8 cellular contexts compared by ENCODE assay signal in genomic region chr20:62808211-62808865, GRCh38. TPM values are rescaled to one million over a fixed set of nuclear protein-coding genes. Genes with fewer than 3 reads are reported as not detected.
DNase-seq lines count a peak whose midpoint lies in the region; ATAC-seq and TF ChIP-seq lines count a peak whose summit lies in the region.

No MANE protein-coding gene starts in this region.

- H3K9ac ChIP-seq in neural progenitor cell: no peak overlapping the region

- H3K9me3 ChIP-seq in esophagus squamous epithelium: no peaks in the 10 kb centered on the region
- no peaks in the 10 kb centered on the region for H3K9me3 ChIP-seq in neural progenitor cell (ENCODE audit: low read depth)
- H3K9me3 ChIP-seq in thyroid gland: no peaks in the 10 kb centered on the region

- H3K4me3 Mint-ChIP-seq in activated T-cell treated with anti-CD3 and anti-CD28 coated beads, Interleukin-2, amount 50 U/mL, for 24 hours: peak overlapping the region; percentile 54
- H3K4me3 Mint-ChIP-seq in neural progenitor cell: peak overlapping the region; percentile 24

- peaks cover 23% of the 10 kb centered on the region for H3F3A ChIP-seq in neural progenitor cell (ENCODE audit: low read depth)

- no peak overlapping the region for H2AFZ ChIP-seq in neural progenitor cell (replicated peaks)

- TF ChIP-seq CTCF in esophagus squamous epithelium (IDR thresholded peaks at IDR 0.05) (peak; percentile 79 to 93 (median 86)), neural progenitor cell (IDR thresholded peaks at IDR 0.05) (peak; percentile 93), thyroid gland (IDR thresholded peaks at IDR 0.05) (peak; percentile 69 to 95 (median 78))

- H3K27ac Mint-ChIP-seq in activated T-cell treated with anti-CD3 and anti-CD28 coated beads, Interleukin-2, amount 50 U/mL, for 24 hours: peak overlapping the region; percentile 82
- no peak overlapping the region for H3K27ac Mint-ChIP-seq in neural progenitor cell

- peaks cover 41 to 71% (median 42%) of the 10 kb centered on the region in 3 donors for H3K36me3 ChIP-seq in esophagus squamous epithelium
- H3K36me3 ChIP-seq in neural progenitor cell: no peaks in the 10 kb centered on the region
- H3K36me3 ChIP-seq in thyroid gland: peaks cover 46 to 49% of the 10 kb centered on the region in 2 donors

- no peak overlapping the region for H3K4me2 ChIP-seq in neural progenitor cell

- peak; percentile 37 for ATAC-seq in GM21529 (IDR thresholded peaks at IDR 0.05; ENCODE audit: unreplicated experiment)
- no peak for ATAC-seq in GM21390 (IDR thresholded peaks at IDR 0.05; ENCODE audit: unreplicated experiment)

- peaks cover 37% of the 10 kb centered on the region for H4K20me1 ChIP-seq in neural progenitor cell (ENCODE audit: low read depth)

- H3K27me3 Mint-ChIP-seq in activated T-cell treated with anti-CD3 and anti-CD28 coated beads, Interleukin-2, amount 50 U/mL, for 24 hours: no peaks in the 10 kb centered on the region
- H3K27me3 Mint-ChIP-seq in neural progenitor cell (ENCODE audit: insufficient read depth, low read depth): peaks cover 11% of the 10 kb centered on the region

- H3K9me3 Mint-ChIP-seq in activated T-cell treated with anti-CD3 and anti-CD28 coated beads, Interleukin-2, amount 50 U/mL, for 24 hours: no peaks in the 10 kb centered on the region
- no peaks in the 10 kb centered on the region for H3K9me3 Mint-ChIP-seq in neural progenitor cell

- peaks cover 30% of the 10 kb centered on the region for H3K4me1 Mint-ChIP-seq in activated T-cell treated with anti-CD3 and anti-CD28 coated beads, Interleukin-2, amount 50 U/mL, for 24 hours (ENCODE audit: low read depth)
- H3K4me1 Mint-ChIP-seq in neural progenitor cell: peaks cover 18% of the 10 kb centered on the region

- TF ChIP-seq POLR2A in esophagus squamous epithelium (IDR thresholded peaks at IDR 0.05): no peak
- no peak for TF ChIP-seq POLR2A in thyroid gland (IDR thresholded peaks at IDR 0.05)

- no peaks in the 10 kb centered on the region for H3K27me3 ChIP-seq in esophagus squamous epithelium
- peaks cover 17% of the 10 kb centered on the region for H3K27me3 ChIP-seq in neural progenitor cell
- H3K27me3 ChIP-seq in thyroid gland: no peaks in the 10 kb centered on the region

- no peak overlapping the region for H3K4me3 ChIP-seq in esophagus squamous epithelium
- no peak overlapping the region for H3K4me3 ChIP-seq in neural progenitor cell
- no peak overlapping the region for H3K4me3 ChIP-seq in thyroid gland (replicated peaks in 1 of 3)

- 38 to 63% methylated on average over 8 to 17 of the region's 21 CpGs for WGBS in esophagus squamous epithelium, 2 donors
- 48 to 59% methylated on average over 13 to 17 of the region's 21 CpGs for WGBS in thyroid gland, 2 donors

- intact Hi-C loops in esophagus squamous epithelium (cut with DNase I) (no loop called here), thyroid gland (cut with DNase I) (loop anchor here (5.0 kb wide), 1 partner anchor 141 kb away; no protein-coding TSS in a partner anchor)

- H3K4me1 ChIP-seq in esophagus squamous epithelium (peaks cover 29 to 40% (median 31%) of the 10 kb centered on the region in 3 donors), neural progenitor cell (peaks cover 13% of the 10 kb centered on the region), thyroid gland (peaks cover 8 to 23% of the 10 kb centered on the region in 2 donors)

- H3K36me3 Mint-ChIP-seq in activated T-cell treated with anti-CD3 and anti-CD28 coated beads, Interleukin-2, amount 50 U/mL, for 24 hours (ENCODE audit: low read depth): peaks cover 72% of the 10 kb centered on the region
- H3K36me3 Mint-ChIP-seq in neural progenitor cell: peaks cover 3% of the 10 kb centered on the region

- no peak overlapping the region for H3K27ac ChIP-seq in esophagus squamous epithelium
- H3K27ac ChIP-seq in neural progenitor cell: no peak overlapping the region
- no peak overlapping the region for H3K27ac ChIP-seq in thyroid gland

- no peaks in the 10 kb centered on the region for H3K79me2 ChIP-seq in neural progenitor cell (ENCODE audit: low read depth)

- DNase-seq in AG08396 (ENCODE audit: low spot score): peak; percentile 88
- DNase-seq in OCI-M1 (lab: John Stamatoyannopoulos, UW): peak; percentile 72
- DNase-seq in activated T-cell treated with anti-CD3 and anti-CD28 coated beads, Interleukin-2, amount 50 U/mL, for 24 hours: peak; percentile 85
- DNase-seq in esophagus squamous epithelium (lab: John Stamatoyannopoulos, UW): no peak
- DNase-seq in neural progenitor cell (ENCODE audit: low spot score): peak; percentile 82
- peak; percentile 57 to 65 for DNase-seq in thyroid gland

RNA-seq across cellular contexts. Expression of gene OGFR, which starts 3.7 kb away (rescaled TPM):
- total RNA-seq in esophagus squamous epithelium (10 to 100 TPM; 19.1 to 41.4 (median 27.3) TPM), neural progenitor cell (ENCODE audit: low replicate concordance) (7.0 and 23.9 TPM in 2 replicates), thyroid gland (10 to 100 TPM; 50.0 to 67.6 (median 63.7) TPM)

RNA-seq across cellular contexts. Expression of gene COL9A3, which starts 8.5 kb away (rescaled TPM):
- total RNA-seq in esophagus squamous epithelium (1 to 10 TPM in 2 of 4 donors, not detected in 2; 2.2 to 2.3 TPM), neural progenitor cell (ENCODE audit: low replicate concordance) (10.5 and 34.8 TPM in 2 replicates), thyroid gland (100 to 1,000 TPM in 1 of 4 donors, 10 to 100 TPM in 2, 1 to 10 TPM in 1; 5.3 to 113 (median 62.8) TPM)

RNA-seq across cellular contexts. Expression of gene MRGBP, which starts 12.1 kb away (rescaled TPM):
- total RNA-seq in esophagus squamous epithelium (10 to 100 TPM in 1 of 4 donors, 1 to 10 TPM in 3; 5.7 to 10.1 (median 9.8) TPM), neural progenitor cell (ENCODE audit: low replicate concordance) (14.0 and 18.1 TPM in 2 replicates), thyroid gland (10 to 100 TPM in 3 of 4 donors, 1 to 10 TPM in 1; 9.9 to 14.6 (median 12.4) TPM)

RNA-seq across cellular contexts. Expression of gene TCFL5, which starts 53.3 kb away (rescaled TPM):
- 1 to 10 TPM; 5.2 to 8.4 (median 7.2) TPM for total RNA-seq in esophagus squamous epithelium
- total RNA-seq in neural progenitor cell (ENCODE audit: low replicate concordance): 29.1 and 36.3 TPM in 2 replicates
- total RNA-seq in thyroid gland: 10 to 100 TPM; 15.3 to 26.6 (median 20.6) TPM
